24 cellular contexts compared by ENCODE assay signal in genomic region chr2:126687086-126687485, GRCh38. TPM values are rescaled to one million over a fixed set of nuclear protein-coding genes. Genes with fewer than 3 reads are reported as not detected.
DNase-seq lines count a peak whose midpoint lies in the region; ATAC-seq and TF ChIP-seq lines count a peak whose summit lies in the region.
"Had no signal": no experiment of that assay in that cellular context is flagged by ENCODE, and none has a peak within 500 bp of the region (broad histone marks: within the 10 kb centered on the region; RNA-seq: fewer than 3 reads in every experiment).

No MANE protein-coding gene starts in this region.

- H3K27ac ChIP-seq in BLaER1 (peak overlapping the region; percentile 24; the same call in 1 of the 2 replicates), neural progenitor cell (no peak overlapping the region)
- H3K27ac ChIP-seq in CD8-positive, alpha-beta T cell (ENCODE audit: low read depth, low read length), result no peak overlapping the region
- H3K27ac ChIP-seq: C4-2B, SJCRH30 had no signal

- no peak for ATAC-seq in CD8-positive, alpha-beta T cell
- no peak for ATAC-seq in HG03196 (IDR thresholded peaks at IDR 0.05; ENCODE audit: unreplicated experiment)
- ATAC-seq in GM18511 (IDR thresholded peaks at IDR 0.05; ENCODE audit: unreplicated experiment), result no peak
- ATAC-seq: GM12878, PC-3, Right ventricle myocardium inferior had no signal

- peaks cover 47% of the 10 kb centered on the region for H3K4me1 Mint-ChIP-seq in CD8-positive, alpha-beta T cell (ENCODE audit: low read depth)
- H3K4me1 Mint-ChIP-seq in HFFc6 (ENCODE audit: low read depth) (no peaks in the 10 kb centered on the region), neural progenitor cell (peaks cover 2% of the 10 kb centered on the region), immature natural killer cell (peaks cover 49 to 78% of the 10 kb centered on the region in 2 donors)

- H4K20me1 ChIP-seq in BLaER1 (peaks cover 98% of the 10 kb centered on the region), neural progenitor cell (ENCODE audit: low read depth) (no peaks in the 10 kb centered on the region)

- H3K27me3 Mint-ChIP-seq in CD8-positive, alpha-beta T cell (ENCODE audit: low read depth), result no peaks in the 10 kb centered on the region
- H3K27me3 Mint-ChIP-seq in HFFc6 (ENCODE audit: insufficient read depth), result peaks cover under 1% of the 10 kb centered on the region; the same call in 1 of the 2 replicates
- H3K27me3 Mint-ChIP-seq in neural progenitor cell (ENCODE audit: insufficient read depth, low read depth), result no peaks in the 10 kb centered on the region
- peaks cover 0 to 3% (median 0%) of the 10 kb centered on the region in 3 donors for H3K27me3 Mint-ChIP-seq in immature natural killer cell (ENCODE audit: low read depth in 3 of 3)

- peaks cover 4% of the 10 kb centered on the region for H3K9me3 Mint-ChIP-seq in CD8-positive, alpha-beta T cell
- H3K9me3 Mint-ChIP-seq in HFFc6, result no peaks in the 10 kb centered on the region
- H3K9me3 Mint-ChIP-seq in neural progenitor cell, result peaks cover 13% of the 10 kb centered on the region
- H3K9me3 Mint-ChIP-seq in immature natural killer cell, result peaks cover 0 to 3% (median 0%) of the 10 kb centered on the region in 6 donors

- H3K27ac Mint-ChIP-seq in CD8-positive, alpha-beta T cell, result peak overlapping the region; percentile 71
- H3K27ac Mint-ChIP-seq in HFFc6 (no peak overlapping the region), neural progenitor cell (no peak overlapping the region), immature natural killer cell (no peak overlapping the region)

- no peaks in the 10 kb centered on the region for H3K79me2 ChIP-seq in neural progenitor cell (ENCODE audit: low read depth)

- CTCF ChIA-PET in CD8-positive, alpha-beta T cell (lab: Charles Lee), result interaction anchor here (1.2 kb wide), 1 partner anchor 22 kb away, joined by 3 read pairs; no protein-coding TSS in a partner anchor

- peaks cover 85% of the 10 kb centered on the region for H3K36me3 Mint-ChIP-seq in CD8-positive, alpha-beta T cell
- H3K36me3 Mint-ChIP-seq in HFFc6 (ENCODE audit: low read depth) (no peaks in the 10 kb centered on the region), neural progenitor cell (peaks cover 41% of the 10 kb centered on the region), immature natural killer cell (peaks cover 19 to 36% (median 31%) of the 10 kb centered on the region in 3 donors)

- no peak for DNase-seq in CD8-positive, alpha-beta T cell
- DNase-seq in HFFc6 (peak; percentile 11), neural progenitor cell (ENCODE audit: low spot score) (peak; percentile 16), immature natural killer cell (no peak), SK-N-DZ (ENCODE audit: low spot score) (no peak)
- DNase-seq: DMS153; DND-41; KG1; MM.1S; NCI-H1417; NCI-H1694; NCI-H2029 treated with DMSO at 0.1 percent for 48 hours; NCI-H446 treated with DMSO at 0.1 percent for 48 hours; NCI-H526; NCI-H82; NK-92 treated with Interleukin-12 subunit alpha and Interleukin-12 subunit beta, amount 100 ng/mL, for 24 hours; PC-3 had no signal

- H3K4me1 ChIP-seq in BLaER1 (peaks cover 39% of the 10 kb centered on the region), neural progenitor cell (peaks cover 6% of the 10 kb centered on the region)
- peaks cover 22% of the 10 kb centered on the region for H3K4me1 ChIP-seq in CD8-positive, alpha-beta T cell (ENCODE audit: insufficient read depth, low read length)
- H3K4me1 ChIP-seq: SJCRH30 had no signal

- no peak overlapping the region for H2AFZ ChIP-seq in neural progenitor cell (replicated peaks)

- H3K4me2 ChIP-seq in BLaER1 (no peak overlapping the region; the same call in 1 of the 2 replicates), neural progenitor cell (no peak overlapping the region)

- peaks cover 98% of the 10 kb centered on the region for H3K36me3 ChIP-seq in BLaER1
- H3K36me3 ChIP-seq in CD8-positive, alpha-beta T cell (ENCODE audit: insufficient read depth, low read length), result peaks cover 12% of the 10 kb centered on the region
- no peaks in the 10 kb centered on the region for H3K36me3 ChIP-seq in neural progenitor cell
- H3K36me3 ChIP-seq: SJCRH30 had no signal

- H3F3A ChIP-seq in neural progenitor cell (ENCODE audit: low read depth), result no peaks in the 10 kb centered on the region

- H3K9me3 ChIP-seq in BLaER1 (peaks cover 6% of the 10 kb centered on the region; the same call in 1 of the 2 replicates), neural progenitor cell (ENCODE audit: low read depth) (no peaks in the 10 kb centered on the region)
- no peaks in the 10 kb centered on the region for H3K9me3 ChIP-seq in CD8-positive, alpha-beta T cell (ENCODE audit: low read length)
- H3K9me3 ChIP-seq: SJCRH30 had no signal

- TF ChIP-seq CTCF in CD8-positive, alpha-beta T cell (IDR thresholded peaks at IDR 0.05), result no peak
- TF ChIP-seq CTCF in HFFc6 (IDR thresholded peaks at IDR 0.05) (no peak), neural progenitor cell (IDR thresholded peaks at IDR 0.05) (no peak)

- H3K9ac ChIP-seq in BLaER1, result no peak overlapping the region
- no peak overlapping the region for H3K9ac ChIP-seq in neural progenitor cell

- H3K4me3 Mint-ChIP-seq in CD8-positive, alpha-beta T cell, result no peak overlapping the region
- no peak overlapping the region for H3K4me3 Mint-ChIP-seq in HFFc6
- no peak overlapping the region for H3K4me3 Mint-ChIP-seq in neural progenitor cell
- no peak overlapping the region for H3K4me3 Mint-ChIP-seq in immature natural killer cell

- H3K4me3 ChIP-seq in BLaER1 (no peak overlapping the region), neural progenitor cell (no peak overlapping the region)
- no peak overlapping the region for H3K4me3 ChIP-seq in CD8-positive, alpha-beta T cell (ENCODE audit: low read depth, low read length)
- H3K4me3 ChIP-seq: GM12878, SJCRH30 had no signal

- POLR2A ChIA-PET in CD8-positive, alpha-beta T cell (lab: Charles Lee), result interaction anchor here (1.0 to 1.5 kb wide), 3 partner anchors 12 to 90 kb away, joined by 3 to 5 read pairs (median 3); no protein-coding TSS in a partner anchor

- H3K27me3 ChIP-seq in BLaER1, result no peaks in the 10 kb centered on the region
- H3K27me3 ChIP-seq in CD8-positive, alpha-beta T cell (ENCODE audit: insufficient read depth, low read length), result no peaks in the 10 kb centered on the region
- no peaks in the 10 kb centered on the region for H3K27me3 ChIP-seq in neural progenitor cell
- H3K27me3 ChIP-seq: SJCRH30 had no signal

- intact Hi-C loops in CD8-positive, alpha-beta T cell (cut with DNase I, micrococcal nuclease), result no loop called here

RNA-seq across cellular contexts. Expression of gene GYPC, which starts 31.1 kb away (rescaled TPM):
- 100 to 1,000 TPM; 191 to 195 TPM for total RNA-seq in CD8-positive, alpha-beta T cell
- 10 to 100 TPM; 19.4 to 29.6 (median 21.3) TPM for total RNA-seq in HFFc6 (2021; fragmentation: NEBNext Ultra II Directional; extraction: Animal tissue kit (Norgen Biotek cat#: 25700))
- total RNA-seq in neural progenitor cell (ENCODE audit: low replicate concordance), result 3.4 and 9.1 TPM in 2 replicates
- 100 to 1,000 TPM; 164 to 231 (median 178) TPM for polyA plus RNA-seq in immature natural killer cell
- polyA plus RNA-seq in SK-N-DZ (2014; cell fraction: cytosol; rRNA removed), result not detected in 2 replicates
- not detected in 2 replicates for polyA plus RNA-seq in SK-N-DZ (2014; cell fraction: nucleus; rRNA removed)
- total RNA-seq: PC-3 had no signal

Comparison
In these comparisons a context has a peak if more than half of its experiments do, and no peak if none do; other contexts are left out.
1. DNase-seq: peak in HFFc6 (single experiment) and neural progenitor cell (single experiment); none in CD8-positive, alpha-beta T cell (0 of 7), immature natural killer cell (0 of 3) and SK-N-DZ (single experiment).
2. RNA of gene GYPC, which starts 31.1 kb away (total RNA-seq): 191 to 195 TPM in CD8-positive, alpha-beta T cell; 19.4 to 29.6 TPM in HFFc6 and 3.4 to 9.1 TPM in neural progenitor cell; every median in the first group is over 4 times any median in the second.